Comparison of ENCODE assay signal across 1 cellular context in genomic region chr5:160039810-160040470, GRCh38.
TF ChIP-seq lines count a peak whose summit lies in the region.

No MANE protein-coding gene starts in this region.

TF ChIP-seq in endothelial cell of umbilical vein, 7 proteins besides CTCF, POLR2A, EP300 and RAD21:
- TF ChIP-seq FOS (IDR thresholded peaks at IDR 0.05; ENCODE audit: borderline replicate concordance, insufficient read depth, low read length) (peak; percentile 5), GATA2 (IDR thresholded peaks at IDR 0.05; ENCODE audit: insufficient read depth, insufficient read length, low read depth, low read length) (no peak)
